1 cellular context compared by ENCODE assay signal in the genomic region with DNA sequence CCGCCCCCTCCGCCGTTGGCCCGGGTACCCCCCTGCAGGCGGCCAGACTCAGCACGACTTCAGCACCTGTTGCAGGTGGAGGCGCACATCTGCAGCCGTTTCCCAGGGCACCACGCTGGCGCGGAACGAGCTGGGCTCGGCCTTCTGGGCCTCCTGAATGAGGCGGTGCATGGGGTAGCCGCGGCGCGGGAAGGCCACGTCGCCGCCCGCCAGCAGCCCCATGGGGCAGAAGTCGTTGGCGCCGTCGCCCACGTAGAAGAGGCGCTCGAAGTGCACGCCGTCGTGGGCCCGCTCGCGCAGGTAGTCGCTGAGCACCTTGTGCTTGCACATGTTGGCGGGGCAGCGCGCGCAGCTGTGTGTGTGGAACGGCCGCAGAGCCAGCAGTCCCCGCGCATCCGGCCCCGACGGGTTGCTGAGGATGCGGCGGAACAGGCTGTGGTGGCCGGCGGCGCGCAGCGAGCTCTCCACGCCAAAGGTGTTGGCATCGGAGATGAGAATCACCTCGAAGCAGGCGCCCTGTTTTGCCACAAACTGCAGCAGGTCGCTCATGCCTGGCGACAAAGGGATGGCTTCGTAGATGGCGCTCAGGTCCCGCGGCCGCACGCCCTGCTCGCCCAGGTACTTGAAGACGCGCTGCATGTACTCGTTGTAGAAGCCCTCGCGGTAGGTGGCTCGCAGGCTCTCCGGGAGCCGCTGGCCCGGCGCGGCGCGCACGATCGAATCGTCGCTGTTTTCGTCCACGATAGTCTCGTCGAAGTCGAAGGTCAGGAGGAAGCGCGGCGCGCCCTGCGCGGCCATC.
TF ChIP-seq lines count a peak whose summit lies in the region.

No MANE protein-coding gene starts in this region.

TF ChIP-seq in K562, 482 proteins besides CTCF, POLR2A, EP300 and RAD21:
- no peak for TF ChIP-seq ELF4 (CRISPR knock-in tag; IDR thresholded peaks at IDR 0.05)
- TF ChIP-seq, protein P1, sequence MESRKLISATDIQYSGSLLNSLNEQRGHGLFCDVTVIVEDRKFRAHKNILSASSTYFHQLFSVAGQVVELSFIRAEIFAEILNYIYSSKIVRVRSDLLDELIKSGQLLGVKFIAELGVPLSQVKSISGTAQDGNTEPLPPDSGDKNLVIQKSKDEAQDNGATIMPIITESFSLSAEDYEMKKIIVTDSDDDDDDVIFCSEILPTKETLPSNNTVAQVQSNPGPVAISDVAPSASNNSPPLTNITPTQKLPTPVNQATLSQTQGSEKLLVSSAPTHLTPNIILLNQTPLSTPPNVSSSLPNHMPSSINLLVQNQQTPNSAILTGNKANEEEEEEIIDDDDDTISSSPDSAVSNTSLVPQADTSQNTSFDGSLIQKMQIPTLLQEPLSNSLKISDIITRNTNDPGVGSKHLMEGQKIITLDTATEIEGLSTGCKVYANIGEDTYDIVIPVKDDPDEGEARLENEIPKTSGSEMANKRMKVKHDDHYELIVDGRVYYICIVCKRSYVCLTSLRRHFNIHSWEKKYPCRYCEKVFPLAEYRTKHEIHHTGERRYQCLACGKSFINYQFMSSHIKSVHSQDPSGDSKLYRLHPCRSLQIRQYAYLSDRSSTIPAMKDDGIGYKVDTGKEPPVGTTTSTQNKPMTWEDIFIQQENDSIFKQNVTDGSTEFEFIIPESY (CRISPR knock-in tag; IDR thresholded peaks at IDR 0.05) = peak; percentile 57; the same call in 1 of the 2 replicates
